In the genomic region with DNA sequence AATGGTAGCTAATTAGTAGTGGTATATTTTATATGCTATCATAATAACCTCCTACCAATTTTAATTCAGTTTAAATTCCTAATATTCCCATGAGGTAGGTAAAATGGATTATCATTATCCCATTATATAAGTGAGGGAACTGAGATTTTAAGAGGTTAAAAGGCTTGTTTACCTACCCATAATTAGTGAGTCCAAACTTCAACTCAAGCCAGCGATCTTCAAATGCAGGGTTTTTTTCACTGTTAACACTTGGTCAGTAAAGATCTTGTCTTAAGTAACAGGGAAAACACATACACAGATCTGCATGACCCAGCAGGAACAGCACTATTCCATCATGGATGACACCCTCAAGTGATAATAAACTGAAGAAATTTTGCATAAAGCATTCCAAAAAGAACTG, we compare ENCODE assay signal across 27 cellular contexts. TPM values are rescaled to one million over a fixed set of nuclear protein-coding genes. Genes with fewer than 3 reads are reported as not detected.
A peak's percentile ranks its signal among the peaks of the same experiment; 100 is the strongest.
DNase-seq lines count a peak whose midpoint lies in the region; ATAC-seq, FAIRE-seq and TF ChIP-seq lines count a peak whose summit lies in the region.
"Had no signal": no experiment of that assay in that cellular context is flagged by ENCODE, and none has a peak within 500 bp of the region (broad histone marks: within the 10 kb centered on the region; RNA-seq: fewer than 3 reads in every experiment).

No MANE protein-coding gene starts in this region.

- no peaks in the 10 kb centered on the region for H3K79me2 ChIP-seq in PC-3 (ENCODE audit: low read length)

- intact Hi-C loops in left colon (cut with DNase I, micrococcal nuclease), result no loop called here
- intact Hi-C loops in psoas muscle (cut with DNase I), result no loop called here
- intact Hi-C loops in PC-3 (cut with micrococcal nuclease), result no loop called here

- TF ChIP-seq CTCF in liver (IDR thresholded peaks at IDR 0.05; ENCODE audit: low read depth, low read length, missing input control) (no peak), psoas muscle (IDR thresholded peaks at IDR 0.05) (no peak), PC-3 (conservative IDR thresholded peaks at IDR 0.05; ENCODE audit: low read depth, low read length) (no peak)

- no peak for TF ChIP-seq RAD21 in liver (IDR thresholded peaks at IDR 0.05)

- no peaks in the 10 kb centered on the region for H3F3A ChIP-seq in PC-3 (ENCODE audit: low read length, unreplicated experiment)

- no peak overlapping the region for H2AFZ ChIP-seq in PC-3 (ENCODE audit: low read length)

- H3K9me2 ChIP-seq in PC-3 (replicated peaks; ENCODE audit: low read length), result no peaks in the 10 kb centered on the region

- H3K27ac ChIP-seq in liver (ENCODE audit: low read depth in 1 of 2, low read length in 2 of 2) (no peak overlapping the region), psoas muscle (peak overlapping the region; percentile 28), PC-3 (ENCODE audit: low read length) (no peak overlapping the region)
- H3K27ac ChIP-seq: 22Rv1; BLaER1 treated with 17β-estradiol and CSF1 and Interleukin-3, amounts not matched to agents 10 nM and 100 nM had no signal

- no peak overlapping the region for H3K9ac ChIP-seq in liver (ENCODE audit: low read depth in 1 of 2, low read length in 2 of 2)
- no peak overlapping the region for H3K9ac ChIP-seq in PC-3 (ENCODE audit: low read length)
- H3K9ac ChIP-seq: BLaER1 treated with 17β-estradiol and CSF1 and Interleukin-3, amounts not matched to agents 10 nM and 100 nM had no signal

- H3K4me3 ChIP-seq in liver (ENCODE audit: low read depth in 1 of 3, low read length in 3 of 3), result no peak overlapping the region
- no peak overlapping the region for H3K4me3 ChIP-seq in psoas muscle
- H3K4me3 ChIP-seq in PC-3 (ENCODE audit: low read length), result no peak overlapping the region
- H3K4me3 ChIP-seq: BLaER1 treated with 17β-estradiol and CSF1 and Interleukin-3, amounts not matched to agents 10 nM and 100 nM; GM12878; HAP-1 had no signal

- POLR2A ChIA-PET in PC-3 (lab: Charles Lee; ENCODE audit: unreplicated experiment), result no interaction called here

- no peaks in the 10 kb centered on the region for H4K20me1 ChIP-seq in PC-3 (ENCODE audit: low read length)
- H4K20me1 ChIP-seq: BLaER1 treated with 17β-estradiol and CSF1 and Interleukin-3, amounts not matched to agents 10 nM and 100 nM had no signal

- no TSS peak for BruUV-seq in PC-3 (replicated peaks; lab: Mats Ljungman, UMichigan)

- ATAC-seq in left colon (peak; percentile 54), psoas muscle (no peak), GM19452 (IDR thresholded peaks at IDR 0.05; ENCODE audit: unreplicated experiment) (no peak), HG02678 (IDR thresholded peaks at IDR 0.05; ENCODE audit: unreplicated experiment) (no peak), PC-3 (no peak)
- ATAC-seq: GM12878 had no signal

- H3K4me2 ChIP-seq in PC-3 (ENCODE audit: low read length), result no peak overlapping the region
- H3K4me2 ChIP-seq: BLaER1 treated with 17β-estradiol and CSF1 and Interleukin-3, amounts not matched to agents 10 nM and 100 nM had no signal

- WGBS in liver, result 39% methylated on average over 1 of the region's 1 CpG
- WGBS in psoas muscle, 3 donors, result 82 to 90% (median 84%) methylated on average over 1 of the region's 1 CpG

- no peak for DNase-seq in GM12892 (ENCODE audit: insufficient read length)
- DNase-seq in left colon, result no peak
- no peak for DNase-seq in psoas muscle
- no peak for DNase-seq in mesenteric fat pad (ENCODE audit: low spot score)
- DNase-seq in PC-3, result no peak
- DNase-seq: BE2C; CD4-positive, alpha-beta T cell; CD8-positive, alpha-beta memory T cell; DMS 273 treated with DMSO at 0.1 percent for 48 hours; DMS79; EL; GDM1; GOT3; HFFc6 had no signal

- H3K36me3 ChIP-seq in liver (ENCODE audit: control insufficient read depth in 4 of 4, insufficient read depth in 3 of 4, low read depth in 1 of 4, low read length in 3 of 4) (no peaks in the 10 kb centered on the region), psoas muscle (ENCODE audit: insufficient read depth in 1 of 2, low read depth in 1 of 2) (peaks cover 0 to 47% of the 10 kb centered on the region in 2 donors), PC-3 (ENCODE audit: low read depth, low read length) (peaks cover 2% of the 10 kb centered on the region; the same call in 1 of the 2 replicates)
- H3K36me3 ChIP-seq: BE2C had no signal

- peak; percentile 9 for FAIRE-seq in GM12892 (lab: Jason Lieb, UNC)
- FAIRE-seq: A204.1, D721Med, GM12878, GM18507, H54 had no signal

- H3K9me3 ChIP-seq in liver (ENCODE audit: control insufficient read depth in 4 of 4, low read length in 3 of 4), result no peaks in the 10 kb centered on the region
- no peaks in the 10 kb centered on the region for H3K9me3 ChIP-seq in psoas muscle
- no peaks in the 10 kb centered on the region for H3K9me3 ChIP-seq in PC-3 (ENCODE audit: low read length)
- H3K9me3 ChIP-seq: BE2C; BLaER1 treated with 17β-estradiol and CSF1 and Interleukin-3, amounts not matched to agents 10 nM and 100 nM; HAP-1 had no signal

- H3K4me1 ChIP-seq in liver (ENCODE audit: control insufficient read depth in 4 of 4, insufficient read depth in 4 of 4, low read length in 3 of 4) (peaks cover 0 to 7% (median 3%) of the 10 kb centered on the region in 4 donors), psoas muscle (peaks cover 19% of the 10 kb centered on the region), PC-3 (ENCODE audit: insufficient read depth, low read length) (no peaks in the 10 kb centered on the region)
- H3K4me1 ChIP-seq: BE2C, HAP-1 had no signal

- H3K27me3 ChIP-seq in liver (ENCODE audit: control insufficient read depth in 4 of 4, insufficient read depth in 4 of 4, low read length in 3 of 4) (no peaks in the 10 kb centered on the region), psoas muscle (ENCODE audit: insufficient read depth in 3 of 3, low read length in 2 of 3) (no peaks in the 10 kb centered on the region), PC-3 (ENCODE audit: low read length) (no peaks in the 10 kb centered on the region)
- H3K27me3 ChIP-seq: BE2C; BLaER1 treated with 17β-estradiol and CSF1 and Interleukin-3, amounts not matched to agents 10 nM and 100 nM had no signal

- no peak for TF ChIP-seq POLR2A in GM12892 (IDR thresholded peaks at IDR 0.05; ENCODE audit: low read depth, low read length)

- CTCF ChIA-PET in PC-3 (lab: Charles Lee), result no interaction called here

TF ChIP-seq in liver, 16 proteins besides CTCF, POLR2A, EP300 and RAD21 (continues in another document):
- peak; percentile 58 to 65 for TF ChIP-seq HNF4A (conservative IDR thresholded peaks at IDR 0.05)
- TF ChIP-seq YY1 (IDR thresholded peaks at IDR 0.05), result no peak
- TF ChIP-seq, protein P1, sequence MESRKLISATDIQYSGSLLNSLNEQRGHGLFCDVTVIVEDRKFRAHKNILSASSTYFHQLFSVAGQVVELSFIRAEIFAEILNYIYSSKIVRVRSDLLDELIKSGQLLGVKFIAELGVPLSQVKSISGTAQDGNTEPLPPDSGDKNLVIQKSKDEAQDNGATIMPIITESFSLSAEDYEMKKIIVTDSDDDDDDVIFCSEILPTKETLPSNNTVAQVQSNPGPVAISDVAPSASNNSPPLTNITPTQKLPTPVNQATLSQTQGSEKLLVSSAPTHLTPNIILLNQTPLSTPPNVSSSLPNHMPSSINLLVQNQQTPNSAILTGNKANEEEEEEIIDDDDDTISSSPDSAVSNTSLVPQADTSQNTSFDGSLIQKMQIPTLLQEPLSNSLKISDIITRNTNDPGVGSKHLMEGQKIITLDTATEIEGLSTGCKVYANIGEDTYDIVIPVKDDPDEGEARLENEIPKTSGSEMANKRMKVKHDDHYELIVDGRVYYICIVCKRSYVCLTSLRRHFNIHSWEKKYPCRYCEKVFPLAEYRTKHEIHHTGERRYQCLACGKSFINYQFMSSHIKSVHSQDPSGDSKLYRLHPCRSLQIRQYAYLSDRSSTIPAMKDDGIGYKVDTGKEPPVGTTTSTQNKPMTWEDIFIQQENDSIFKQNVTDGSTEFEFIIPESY (IDR thresholded peaks at IDR 0.05), result no peak
- TF ChIP-seq, protein P2, sequence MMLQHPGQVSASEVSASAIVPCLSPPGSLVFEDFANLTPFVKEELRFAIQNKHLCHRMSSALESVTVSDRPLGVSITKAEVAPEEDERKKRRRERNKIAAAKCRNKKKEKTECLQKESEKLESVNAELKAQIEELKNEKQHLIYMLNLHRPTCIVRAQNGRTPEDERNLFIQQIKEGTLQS (IDR thresholded peaks at IDR 0.05), result no peak
- no peak for TF ChIP-seq EGR1 (IDR thresholded peaks at IDR 0.05; ENCODE audit: low read depth in 2 of 2)
- no peak for TF ChIP-seq JUND (IDR thresholded peaks at IDR 0.05)
- no peak for TF ChIP-seq GABPA (IDR thresholded peaks at IDR 0.05 in 1 of 2, conservative IDR thresholded peaks at IDR 0.05 in 1 of 2)
- TF ChIP-seq TAF1 (conservative IDR thresholded peaks at IDR 0.05), result no peak
- TF ChIP-seq SP1 (IDR thresholded peaks at IDR 0.05), result no peak
- TF ChIP-seq, protein P3, sequence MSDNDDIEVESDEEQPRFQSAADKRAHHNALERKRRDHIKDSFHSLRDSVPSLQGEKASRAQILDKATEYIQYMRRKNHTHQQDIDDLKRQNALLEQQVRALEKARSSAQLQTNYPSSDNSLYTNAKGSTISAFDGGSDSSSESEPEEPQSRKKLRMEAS (IDR thresholded peaks at IDR 0.05), result no peak
- TF ChIP-seq NR2F2 (IDR thresholded peaks at IDR 0.05), result no peak
- peak; percentile 81 for TF ChIP-seq FOXA2 (IDR thresholded peaks at IDR 0.05)
- TF ChIP-seq HNF4G (IDR thresholded peaks at IDR 0.05), result peak; percentile 29
- no peak for TF ChIP-seq RXRA (IDR thresholded peaks at IDR 0.05)
- peak; percentile 20 for TF ChIP-seq FOXA1 (IDR thresholded peaks at IDR 0.05)

RNA-seq across cellular contexts. Expression of a gene that starts 31.3 kb away (rescaled TPM):
- not detected for polyA plus RNA-seq in GM12892 (2012; ENCODE audit: missing spikeins)
- 100 to 1,000 TPM; 102 to 104 TPM for total RNA-seq in left colon
- under 1 TPM in 1 of 2 donors, not detected in 1; 0.79 TPM for total RNA-seq in liver
- polyA plus RNA-seq in liver, result not detected
- not detected for total RNA-seq in psoas muscle
- under 1 TPM in 2 of 3 donors, not detected in 1; 0.04 to 0.26 TPM for polyA plus RNA-seq in psoas muscle
- total RNA-seq in mesenteric fat pad, result 0.80 TPM
- not detected in 2 replicates for total RNA-seq in PC-3 (2014; rRNA removed)
- total RNA-seq: CD4-positive, alpha-beta T cell; CD8-positive, alpha-beta memory T cell; GM12878; HFFc6 had no signal
- polyA plus RNA-seq: AG04450; CD14-positive monocyte; CD8-positive, alpha-beta memory T cell; GM12878 had no signal

Comparison
In these comparisons a context has a peak if more than half of its experiments do, and no peak if none do; other contexts are left out.
1. RNA of a gene that starts 31.3 kb away (total RNA-seq): 102 to 104 TPM in left colon; 0.80 TPM in mesenteric fat pad (single experiment), 0.79 TPM in liver, not detected in psoas muscle and not detected in PC-3; every median in the first group is over 10 times any median in the second.